36 cellular contexts compared by ENCODE assay signal in genomic region chr11:127864861-127865260, GRCh38.
"Had no signal": no experiment of that assay in that cellular context is flagged by ENCODE, and none has a peak within 500 bp of the region (broad histone marks: within the 10 kb centered on the region; RNA-seq: fewer than 3 reads in every experiment).

No MANE protein-coding gene starts in this region.

- H3K27ac ChIP-seq: ascending aorta, cardiac muscle cell, VCaP had no signal

- H3K9me3 ChIP-seq: ascending aorta had no signal

- H3K4me1 Mint-ChIP-seq: activated CD4-positive, alpha-beta T cell treated with anti-CD3 and anti-CD28 coated beads, Interleukin-2, amount 10 ng/mL, durations not matched to agents 24 days and 14 days; activated naive CD8-positive, alpha-beta T cell treated with anti-CD3 and anti-CD28 coated beads for 36 hours; activated T-helper 17 cell treated with anti-CD3 and anti-CD28 coated beads, Interleukin-2, amount 50 U/mL, for 72 hours; central memory CD8-positive, alpha-beta T cell had no signal

- H3K4me3 Mint-ChIP-seq: activated CD4-positive, alpha-beta memory T cell treated with anti-CD3 and anti-CD28 coated beads for 36 hours; activated CD4-positive, alpha-beta T cell treated with anti-CD3 and anti-CD28 coated beads, Interleukin-2, amount 10 ng/mL, durations not matched to agents 24 days and 14 days; activated CD8-positive, alpha-beta T cell treated with anti-CD3 and anti-CD28 coated beads for 36 hours; activated naive CD4-positive, alpha-beta T cell treated with anti-CD3 and anti-CD28 coated beads for 36 hours; activated naive CD8-positive, alpha-beta T cell treated with anti-CD3 and anti-CD28 coated beads for 36 hours; activated T-cell treated with anti-CD3 and anti-CD28 coated beads, Interleukin-2, amount 50 U/mL, for 4 hours; activated T-cell treated with anti-CD3 and anti-CD28 coated beads, Interleukin-2, amount 50 U/mL, for 72 hours; activated T-helper 1 cell treated with anti-CD3 and anti-CD28 coated beads, Interleukin-12 subunit alpha, Interleukin-12 subunit beta, Interleukin-2, Interleukin-4 antibody, amounts not matched to agents 30 ng/mL and 10 ng/mL and 1 ng/mL, durations not matched to agents 14 hours and 24 hours and 36 hours; activated T-helper 17 cell treated with anti-CD3 and anti-CD28 coated beads, Interleukin-2, amount 50 U/mL, for 72 hours; brain; central memory CD8-positive, alpha-beta T cell; T-helper 1 cell treated with Interleukin-12 subunit alpha and Interleukin-12 subunit beta and Interleukin-4 antibody, amounts not matched to agents 30 μg/mL and 1 μg/mL, for 36 hours; T-helper 2 cell treated with Interferon-gamma antibody and Interleukin-4, amounts not matched to agents 5 μg/mL and 100 μg/mL, for 36 hours had no signal

- H3K27ac Mint-ChIP-seq: activated CD4-positive, alpha-beta memory T cell treated with anti-CD3 and anti-CD28 coated beads for 36 hours; activated CD4-positive, alpha-beta T cell treated with anti-CD3 and anti-CD28 coated beads, Interleukin-2, amount 10 ng/mL, durations not matched to agents 24 days and 14 days; activated CD8-positive, alpha-beta T cell treated with anti-CD3 and anti-CD28 coated beads for 36 hours; activated naive CD4-positive, alpha-beta T cell treated with anti-CD3 and anti-CD28 coated beads for 36 hours; activated naive CD4-positive, alpha-beta T cell treated with anti-CD3 and anti-CD28 coated beads, Interleukin-2, amount 50 U/mL, for 72 hours; activated naive CD8-positive, alpha-beta T cell treated with anti-CD3 and anti-CD28 coated beads for 36 hours; activated T-cell treated with anti-CD3 and anti-CD28 coated beads, Interleukin-2, amount 50 U/mL, for 72 hours; activated T-helper 1 cell treated with anti-CD3 and anti-CD28 coated beads, Interleukin-12 subunit alpha, Interleukin-12 subunit beta, Interleukin-2, Interleukin-4 antibody, amounts not matched to agents 30 ng/mL and 10 ng/mL and 1 ng/mL, durations not matched to agents 14 hours and 24 hours and 36 hours; activated T-helper 17 cell treated with anti-CD3 and anti-CD28 coated beads, Interleukin-2, amount 50 U/mL, for 72 hours; brain; T-helper 1 cell treated with Interleukin-12 subunit alpha and Interleukin-12 subunit beta and Interleukin-4 antibody, amounts not matched to agents 30 μg/mL and 1 μg/mL, for 36 hours; T-helper 2 cell treated with Interferon-gamma antibody and Interleukin-4, amounts not matched to agents 5 μg/mL and 100 μg/mL, for 36 hours had no signal

- H3K9me3 Mint-ChIP-seq: activated CD4-positive, alpha-beta memory T cell treated with anti-CD3 and anti-CD28 coated beads for 36 hours; activated CD4-positive, alpha-beta T cell treated with anti-CD3 and anti-CD28 coated beads, Interleukin-2, amount 10 ng/mL, durations not matched to agents 24 days and 14 days; activated CD8-positive, alpha-beta T cell treated with anti-CD3 and anti-CD28 coated beads for 36 hours; activated naive CD4-positive, alpha-beta T cell treated with anti-CD3 and anti-CD28 coated beads for 36 hours; activated naive CD4-positive, alpha-beta T cell treated with anti-CD3 and anti-CD28 coated beads, Interleukin-2, amount 50 U/mL, for 72 hours; activated naive CD8-positive, alpha-beta T cell treated with anti-CD3 and anti-CD28 coated beads for 36 hours; activated T-cell treated with anti-CD3 and anti-CD28 coated beads, Interleukin-2, amount 50 U/mL, for 4 hours; activated T-cell treated with anti-CD3 and anti-CD28 coated beads, Interleukin-2, amount 50 U/mL, for 72 hours; activated T-helper 1 cell treated with anti-CD3 and anti-CD28 coated beads, Interleukin-12 subunit alpha, Interleukin-12 subunit beta, Interleukin-2, Interleukin-4 antibody, amounts not matched to agents 30 ng/mL and 10 ng/mL and 1 ng/mL, durations not matched to agents 14 hours and 24 hours and 36 hours; central memory CD8-positive, alpha-beta T cell; T-helper 1 cell treated with Interleukin-12 subunit alpha and Interleukin-12 subunit beta and Interleukin-4 antibody, amounts not matched to agents 30 μg/mL and 1 μg/mL, for 36 hours; T-helper 2 cell treated with Interferon-gamma antibody and Interleukin-4, amounts not matched to agents 5 μg/mL and 100 μg/mL, for 36 hours had no signal

- H3K36me3 Mint-ChIP-seq: activated CD4-positive, alpha-beta memory T cell treated with anti-CD3 and anti-CD28 coated beads for 36 hours; activated naive CD4-positive, alpha-beta T cell treated with anti-CD3 and anti-CD28 coated beads, Interleukin-2, amount 50 U/mL, for 72 hours; activated naive CD8-positive, alpha-beta T cell treated with anti-CD3 and anti-CD28 coated beads for 36 hours; brain had no signal

- H3K4me1 ChIP-seq: ascending aorta had no signal

- H3K4me3 ChIP-seq: ascending aorta, cardiac muscle cell had no signal

- H3K27me3 ChIP-seq: ascending aorta, cardiac muscle cell had no signal

- ATAC-seq: activated CD4-positive, CD25-positive, alpha-beta regulatory T cell treated with anti-CD3 and anti-CD28 coated beads, Interleukin-2, amount 50 U/mL, for 24 hours; activated CD8-positive, alpha-beta T cell treated with anti-CD3 and anti-CD28 coated beads for 36 hours; activated naive CD4-positive, alpha-beta T cell treated with anti-CD3 and anti-CD28 coated beads, Interleukin-2, amount 50 U/mL, for 72 hours; activated T-cell treated with anti-CD3 and anti-CD28 coated beads, Interleukin-2, amount 50 U/mL, for 4 hours; activated T-cell treated with anti-CD3 and anti-CD28 coated beads, Interleukin-2, amount 50 U/mL, for 72 hours; activated T-helper 17 cell treated with anti-CD3 and anti-CD28 coated beads, Interleukin-2, amount 50 U/mL, for 72 hours had no signal

- DNase-seq: activated CD4-positive, alpha-beta memory T cell treated with anti-CD3 and anti-CD28 coated beads for 36 hours; activated CD4-positive, alpha-beta T cell treated with anti-CD3 and anti-CD28 coated beads for 4 hours; activated CD4-positive, alpha-beta T cell treated with anti-CD3 and anti-CD28 coated beads, Interleukin-2, amount 10 ng/mL, durations not matched to agents 24 days and 14 days; activated CD4-positive, alpha-beta T cell treated with anti-CD3 and anti-CD28 coated beads, Interleukin-2, amount 50 U/mL, for 1 hour; activated CD4-positive, alpha-beta T cell treated with anti-CD3 and anti-CD28 coated beads, Interleukin-2, amount 50 U/mL, for 4 hours; activated CD4-positive, CD25-positive, alpha-beta regulatory T cell; activated CD8-positive, alpha-beta memory T cell treated with anti-CD3 and anti-CD28 coated beads, Interleukin-2, amount 50 U/mL, for 4 hours; activated CD8-positive, alpha-beta T cell treated with anti-CD3 and anti-CD28 coated beads for 36 hours; activated effector memory CD4-positive, alpha-beta T cell treated with anti-CD3 and anti-CD28 coated beads, Interleukin-2, amount 50 U/mL, for 16 hours; activated gamma-delta T cell treated with Interleukin-2 at 50 U/mL for 16 hours; activated naive CD4-positive, alpha-beta T cell; activated naive CD4-positive, alpha-beta T cell treated with anti-CD3 and anti-CD28 coated beads for 36 hours; activated naive CD4-positive, alpha-beta T cell treated with anti-CD3 and anti-CD28 coated beads, Interleukin-2, amount 50 U/mL, for 16 hours; activated naive CD8-positive, alpha-beta T cell treated with anti-CD3 and anti-CD28 coated beads for 36 hours; activated T-cell treated with anti-CD3 and anti-CD28 coated beads for 4 hours; activated T-cell treated with anti-CD3 and anti-CD28 coated beads, Interleukin-2, amount 50 U/mL, for 1 hour; activated T-cell treated with anti-CD3 and anti-CD28 coated beads, Interleukin-2, amount 50 U/mL, for 4 hours; activated T-cell treated with anti-CD3 and anti-CD28 coated beads, Interleukin-2, amount 50 U/mL, for 72 hours; amygdala; anterior cingulate cortex; caudate nucleus; cerebellar nuclear complex; T-helper 1 cell; T-helper 2 cell; T-helper 9 cell had no signal

- H3K36me3 ChIP-seq: ascending aorta, cardiac muscle cell had no signal
